Comparison of ENCODE assay signal across 12 cellular contexts in the genomic region with DNA sequence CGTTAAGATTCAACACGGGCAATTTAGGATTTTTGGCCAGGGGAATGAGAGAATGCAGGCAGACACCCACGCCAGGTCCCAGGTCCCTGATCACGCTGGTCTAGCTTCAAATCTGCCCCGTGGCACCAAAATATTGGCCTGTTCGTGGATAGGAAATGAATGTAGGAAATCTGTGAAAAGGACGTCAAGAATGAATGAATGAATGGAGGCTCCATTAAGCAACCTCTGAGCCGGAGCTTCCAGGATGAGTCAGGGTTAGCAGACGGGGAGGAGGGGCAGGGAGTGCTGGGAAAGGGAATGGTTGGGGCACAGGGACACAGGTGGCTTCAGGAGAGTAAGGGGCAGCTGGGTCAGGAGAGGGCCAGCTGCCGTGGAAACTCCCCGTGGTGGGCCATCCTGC. TPM values are rescaled to one million over a fixed set of nuclear protein-coding genes. Genes with fewer than 3 reads are reported as not detected.
DNase-seq lines count a peak whose midpoint lies in the region; ATAC-seq, FAIRE-seq and TF ChIP-seq lines count a peak whose summit lies in the region.
"Had no signal": no experiment of that assay in that cellular context is flagged by ENCODE, and none has a peak within 500 bp of the region (broad histone marks: within the 10 kb centered on the region; RNA-seq: fewer than 3 reads in every experiment).

No MANE protein-coding gene starts in this region.

- H3K4me1 ChIP-seq in duodenal mucosa (ENCODE audit: control insufficient read depth in 1 of 2, insufficient read depth in 2 of 2, low read length in 2 of 2) (peaks cover 24 to 35% of the 10 kb centered on the region in 2 donors), kidney (ENCODE audit: control insufficient read depth in 1 of 2, insufficient read depth in 1 of 2, low read depth in 1 of 2, low read length in 2 of 2) (peaks cover 2 to 14% of the 10 kb centered on the region in 2 donors)

- H3K9ac ChIP-seq in duodenal mucosa (ENCODE audit: low read depth in 1 of 2, low read length in 2 of 2) (no peak overlapping the region), kidney (ENCODE audit: low read length in 2 of 2) (no peak overlapping the region)

- no peak overlapping the region for H3K4me3 Mint-ChIP-seq in nephron
- H3K4me3 Mint-ChIP-seq: activated T-helper 17 cell treated with anti-CD3 and anti-CD28 coated beads, Interleukin-2, amount 50 U/mL, for 72 hours had no signal

- peaks cover 31% of the 10 kb centered on the region for H3K27me3 Mint-ChIP-seq in nephron (ENCODE audit: low read depth)

- H3K36me3 ChIP-seq in duodenal mucosa (ENCODE audit: control insufficient read depth in 1 of 2, insufficient read depth in 2 of 2, low read length in 2 of 2) (no peaks in the 10 kb centered on the region), kidney (ENCODE audit: control insufficient read depth in 1 of 2, insufficient read depth in 2 of 2, low read length in 2 of 2) (no peaks in the 10 kb centered on the region)
- H3K36me3 ChIP-seq: sigmoid colon had no signal

- H3K9me3 Mint-ChIP-seq in nephron = no peaks in the 10 kb centered on the region
- H3K9me3 Mint-ChIP-seq: activated T-helper 17 cell treated with anti-CD3 and anti-CD28 coated beads, Interleukin-2, amount 50 U/mL, for 72 hours had no signal

- intact Hi-C loops in kidney (cut with DNase I) = no loop called here

- H3K27ac ChIP-seq in duodenal mucosa (ENCODE audit: low read depth, low read length) = peak overlapping the region; percentile 51
- peak overlapping the region in 1 of 2 donors; percentile 23 for H3K27ac ChIP-seq in kidney (ENCODE audit: low read depth in 2 of 2, low read length in 2 of 2)
- H3K27ac ChIP-seq: sigmoid colon had no signal

- H3K4me3 ChIP-seq in duodenal mucosa (ENCODE audit: low read depth in 1 of 2, low read length in 2 of 2) (no peak overlapping the region), kidney (ENCODE audit: low read length in 2 of 2) (no peak overlapping the region)
- H3K4me3 ChIP-seq: lung, sigmoid colon had no signal

- DNase-seq in GM03348 (ENCODE audit: low spot score) = peak; percentile 76
- DNase-seq in NCI-H524 (lab: John Stamatoyannopoulos, UW) = peak; percentile 80 to 81
- no peak for DNase-seq in GM19240 (ENCODE audit: insufficient read length, low spot score)
- no peak for DNase-seq in D721Med (ENCODE audit: insufficient read length, low spot score)
- no peak for DNase-seq in kidney
- DNase-seq: DMS153, sigmoid colon had no signal

- H3K27me3 ChIP-seq in duodenal mucosa (ENCODE audit: control insufficient read depth in 1 of 2, insufficient read depth in 2 of 2, low read length in 2 of 2) = peaks cover 0 to 4% of the 10 kb centered on the region in 2 donors

- H3K36me3 Mint-ChIP-seq in nephron (ENCODE audit: low read depth) = no peaks in the 10 kb centered on the region

- no peaks in the 10 kb centered on the region for H3K9me3 ChIP-seq in duodenal mucosa (ENCODE audit: control insufficient read depth in 1 of 2, low read length in 2 of 2)
- no peaks in the 10 kb centered on the region for H3K9me3 ChIP-seq in kidney (ENCODE audit: control insufficient read depth in 1 of 2, low read length in 2 of 2)
- H3K9me3 ChIP-seq: sigmoid colon had no signal

- H3K4me1 Mint-ChIP-seq in nephron = peaks cover 5% of the 10 kb centered on the region
- H3K4me1 Mint-ChIP-seq: activated T-helper 17 cell treated with anti-CD3 and anti-CD28 coated beads, Interleukin-2, amount 50 U/mL, for 72 hours had no signal

- FAIRE-seq in D721Med (lab: Jason Lieb, UNC) = no peak
- no peak for FAIRE-seq in kidney (lab: Jason Lieb, UNC)

- ATAC-seq in HG03378 (IDR thresholded peaks at IDR 0.05; ENCODE audit: unreplicated experiment) = no peak
- ATAC-seq: activated T-helper 17 cell treated with anti-CD3 and anti-CD28 coated beads, Interleukin-2, amount 50 U/mL, for 72 hours had no signal

- H3K27ac Mint-ChIP-seq in nephron = peak overlapping the region in 2 of 3 experiments; percentile 24 to 36
- H3K27ac Mint-ChIP-seq: activated T-helper 17 cell treated with anti-CD3 and anti-CD28 coated beads, Interleukin-2, amount 50 U/mL, for 72 hours had no signal

- TF ChIP-seq CTCF in nephron (IDR thresholded peaks at IDR 0.05; ENCODE audit: unreplicated experiment in 3 of 3) (no peak), D721Med (IDR thresholded peaks at IDR 0.05; ENCODE audit: insufficient read depth, missing control alignments) (no peak), kidney (IDR thresholded peaks at IDR 0.05; ENCODE audit: borderline replicate concordance, extremely low read depth, insufficient read depth) (no peak)

RNA-seq across cellular contexts. Expression of gene SULT2B1, which starts 4.2 kb away (rescaled TPM):
- total RNA-seq in kidney = 2.3 TPM
- 2.3 TPM for polyA plus RNA-seq in kidney (ENCODE audit: insufficient read depth, low read depth, low replicate concordance)
- total RNA-seq: activated T-helper 17 cell treated with anti-CD3 and anti-CD28 coated beads, Interleukin-2, amount 50 U/mL, for 72 hours had no signal

RNA-seq across cellular contexts. Expression of gene LMTK3, which starts 44.5 kb away (rescaled TPM):
- total RNA-seq in kidney = 8.4 TPM
- polyA plus RNA-seq in kidney (ENCODE audit: insufficient read depth, low read depth, low replicate concordance) = 4.2 TPM

RNA-seq across cellular contexts. Expression of gene SPACA4, which starts 50.4 kb away (rescaled TPM):
- not detected for total RNA-seq in kidney
- not detected for polyA plus RNA-seq in kidney (ENCODE audit: insufficient read depth, low read depth, low replicate concordance)
- total RNA-seq: activated T-helper 17 cell treated with anti-CD3 and anti-CD28 coated beads, Interleukin-2, amount 50 U/mL, for 72 hours; lung; sigmoid colon had no signal

RNA-seq across cellular contexts. Expression of gene FAM83E, which starts 58.7 kb away (rescaled TPM):
- 15.9 TPM for total RNA-seq in kidney
- polyA plus RNA-seq in kidney (ENCODE audit: insufficient read depth, low read depth, low replicate concordance) = 0.41 TPM
- total RNA-seq: sigmoid colon had no signal

Comparison
In these comparisons a context has a peak if more than half of its experiments do, and no peak if none do; other contexts are left out.
1. DNase-seq: peak in GM03348 (single experiment) and NCI-H524 (2 of 2); none in GM19240 (single experiment), D721Med (single experiment) and kidney (single experiment).